22 cellular contexts compared by ENCODE assay signal in the genomic region with DNA sequence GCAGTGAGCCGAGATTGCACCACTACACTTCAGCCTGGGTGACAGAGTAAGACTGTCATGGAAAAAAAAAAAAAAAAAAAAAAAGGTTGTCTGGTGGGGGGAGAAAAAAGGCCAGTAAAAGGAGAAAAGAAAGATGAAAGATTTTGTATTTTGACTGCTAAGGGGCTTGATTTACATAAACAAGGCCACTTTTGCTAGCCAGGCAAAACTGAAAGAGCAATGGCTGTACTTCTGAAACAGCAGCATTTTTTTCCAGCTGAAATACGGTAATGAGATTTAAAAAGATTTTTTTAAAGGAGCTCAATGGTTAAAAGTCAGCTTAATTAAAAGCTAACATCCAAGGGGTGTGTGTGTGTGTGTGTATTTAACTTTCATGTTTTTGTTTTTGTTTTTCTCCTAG.
DNase-seq lines count a peak whose midpoint lies in the region; ATAC-seq and TF ChIP-seq lines count a peak whose summit lies in the region.
"Had no signal": no experiment of that assay in that cellular context is flagged by ENCODE, and none has a peak within 500 bp of the region (broad histone marks: within the 10 kb centered on the region; RNA-seq: fewer than 3 reads in every experiment).

No MANE protein-coding gene starts in this region.

- no peaks in the 10 kb centered on the region for H3K36me3 ChIP-seq in OCI-LY1 (ENCODE audit: insufficient read depth, low read length)

- H3K4me1 ChIP-seq in OCI-LY1 (ENCODE audit: insufficient read depth, low read length, severe bottlenecking): peaks cover 22% of the 10 kb centered on the region
- H3K4me1 ChIP-seq: foreskin keratinocyte, psoas muscle had no signal

- no peaks in the 10 kb centered on the region for H3F3A ChIP-seq in OCI-LY1 (ENCODE audit: insufficient read depth, low read length)

- no peaks in the 10 kb centered on the region for H3K27me3 Mint-ChIP-seq in activated naive CD4-positive, alpha-beta T cell treated with anti-CD3 and anti-CD28 coated beads, Interleukin-2, amount 50 U/mL, for 24 hours
- H3K27me3 Mint-ChIP-seq: brain; CD4-positive, alpha-beta memory T cell had no signal

- peak overlapping the region; percentile 67 for H3K27ac ChIP-seq in OCI-LY1 (ENCODE audit: low read depth, low read length, poor library complexity, severe bottlenecking)
- H3K27ac ChIP-seq: coronary artery, foreskin keratinocyte, psoas muscle had no signal

- H4K20me1 ChIP-seq in OCI-LY1 (ENCODE audit: insufficient read depth, low read length): no peaks in the 10 kb centered on the region

- peak overlapping the region; percentile 7 for H3K4me3 Mint-ChIP-seq in activated naive CD4-positive, alpha-beta T cell treated with anti-CD3 and anti-CD28 coated beads, Interleukin-2, amount 50 U/mL, for 24 hours
- H3K4me3 Mint-ChIP-seq: brain; H9; T-helper 2 cell treated with Interferon-gamma antibody and Interleukin-4, amounts not matched to agents 5 μg/mL and 100 μg/mL, for 36 hours had no signal

- no peaks in the 10 kb centered on the region for H3K9me3 Mint-ChIP-seq in activated naive CD4-positive, alpha-beta T cell treated with anti-CD3 and anti-CD28 coated beads, Interleukin-2, amount 50 U/mL, for 24 hours

- 0 out of 2 replicates have a peak, but pooled peaks cover 2% of the 10 kb centered on the region for H3K9me3 ChIP-seq in OCI-LY1 (ENCODE audit: low read length)
- H3K9me3 ChIP-seq: psoas muscle had no signal

- no peaks in the 10 kb centered on the region for H3K79me2 ChIP-seq in OCI-LY1 (ENCODE audit: insufficient read depth, low read length)

- H3K36me3 Mint-ChIP-seq in activated naive CD4-positive, alpha-beta T cell treated with anti-CD3 and anti-CD28 coated beads, Interleukin-2, amount 50 U/mL, for 24 hours: no peaks in the 10 kb centered on the region

- no peak overlapping the region for H3K4me3 ChIP-seq in OCI-LY1 (ENCODE audit: low read depth, low read length, poor library complexity, severe bottlenecking)
- H3K4me3 ChIP-seq: coronary artery, psoas muscle had no signal

- H3K9me2 ChIP-seq in OCI-LY1 (ENCODE audit: low read depth, low read length): no peaks in the 10 kb centered on the region

- no peak for DNase-seq in activated naive CD4-positive, alpha-beta T cell treated with anti-CD3 and anti-CD28 coated beads, Interleukin-2, amount 50 U/mL, for 16 hours
- DNase-seq in RPMI8226: no peak
- DNase-seq in NCI-H2227 treated with DMSO at 0.1 percent for 48 hours (lab: John Stamatoyannopoulos, UW): no peak
- DNase-seq: activated CD4-positive, CD25-positive, alpha-beta regulatory T cell treated with anti-CD3 and anti-CD28 coated beads, Interleukin-2, amount 50 U/mL, for 72 hours; activated naive CD4-positive, alpha-beta T cell treated with Interleukin-2 at 50 U/mL for 16 hours; CD4-positive, alpha-beta memory T cell; DMS79; foreskin keratinocyte; H9; kidney glomerular epithelial cell; NCI-H187; NCI-H524; psoas muscle; trophoblast cell had no signal

- TF ChIP-seq CTCF in OCI-LY1 (IDR thresholded peaks at IDR 0.05; ENCODE audit: low read length): no peak

- H2AFZ ChIP-seq in OCI-LY1 (ENCODE audit: low read length): no peak overlapping the region

- H3K27ac Mint-ChIP-seq in activated naive CD4-positive, alpha-beta T cell treated with anti-CD3 and anti-CD28 coated beads, Interleukin-2, amount 50 U/mL, for 24 hours: peak overlapping the region; percentile 17
- H3K27ac Mint-ChIP-seq: brain; T-helper 2 cell treated with Interferon-gamma antibody and Interleukin-4, amounts not matched to agents 5 μg/mL and 100 μg/mL, for 36 hours had no signal

- H3K4me1 Mint-ChIP-seq in activated naive CD4-positive, alpha-beta T cell treated with anti-CD3 and anti-CD28 coated beads, Interleukin-2, amount 50 U/mL, for 24 hours: peaks cover 30% of the 10 kb centered on the region
- H3K4me1 Mint-ChIP-seq: brain had no signal

- H3K9ac ChIP-seq in OCI-LY1 (ENCODE audit: low read length): 0 out of 2 replicates have a peak overlapping the region, but pooled peaks have one; percentile 4

- ATAC-seq in GM21576 (IDR thresholded peaks at IDR 0.05; ENCODE audit: unreplicated experiment) (peak; percentile 46), HG03139 (IDR thresholded peaks at IDR 0.05; ENCODE audit: unreplicated experiment) (no peak), GM19452 (IDR thresholded peaks at IDR 0.05; ENCODE audit: unreplicated experiment) (no peak)
- ATAC-seq: foreskin keratinocyte, psoas muscle had no signal

- H3K27me3 ChIP-seq in OCI-LY1 (ENCODE audit: insufficient read depth, low read length): no peaks in the 10 kb centered on the region
- H3K27me3 ChIP-seq: foreskin keratinocyte had no signal

- H3K4me2 ChIP-seq in OCI-LY1 (ENCODE audit: low read length): peak overlapping the region; percentile 42
